ENCODE assay signal across 17 cellular contexts in the genomic region with DNA sequence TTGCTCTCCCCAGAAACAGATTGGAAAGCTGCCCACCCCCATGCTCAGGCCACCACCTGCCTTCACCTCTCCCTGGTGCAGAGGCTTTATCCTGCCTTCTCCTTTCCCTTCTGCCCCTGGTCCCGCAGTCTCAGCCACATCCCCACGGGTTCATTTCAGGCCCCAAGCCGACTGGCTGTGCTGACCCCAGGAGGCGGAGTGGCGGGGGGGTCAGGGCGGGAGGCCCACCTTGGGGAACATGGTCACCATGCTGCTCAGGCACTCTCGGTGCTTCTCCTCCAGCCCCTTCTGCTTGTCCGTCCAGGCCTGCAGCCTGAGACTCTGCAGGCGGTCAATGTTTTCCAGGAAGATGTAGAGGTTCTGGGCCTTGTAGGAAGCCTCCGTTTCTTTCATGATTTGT. TPM values are rescaled to one million over a fixed set of nuclear protein-coding genes. Genes with fewer than 3 reads are reported as not detected.
A peak's percentile ranks its signal among the peaks of the same experiment; 100 is the strongest.
DNase-seq lines count a peak whose midpoint lies in the region; ATAC-seq, FAIRE-seq and TF ChIP-seq lines count a peak whose summit lies in the region.
"Had no signal": no experiment of that assay in that cellular context is flagged by ENCODE, and none has a peak within 500 bp of the region (broad histone marks: within the 10 kb centered on the region; RNA-seq: fewer than 3 reads in every experiment).

No MANE protein-coding gene starts in this region.

- no peaks in the 10 kb centered on the region for H3K27me3 Mint-ChIP-seq in Caco-2 (ENCODE audit: insufficient read depth, unreplicated experiment)
- H3K27me3 Mint-ChIP-seq in astrocyte (ENCODE audit: low read depth, unreplicated experiment), result peaks cover 4% of the 10 kb centered on the region
- H3K27me3 Mint-ChIP-seq in memory B cell, result no peaks in the 10 kb centered on the region
- H3K27me3 Mint-ChIP-seq: CD4-positive, alpha-beta memory T cell had no signal

- H3K36me3 Mint-ChIP-seq in Caco-2 (ENCODE audit: insufficient read depth, unreplicated experiment) (peaks cover 18% of the 10 kb centered on the region), astrocyte (ENCODE audit: low read depth, unreplicated experiment) (peaks cover 23% of the 10 kb centered on the region), memory B cell (no peaks in the 10 kb centered on the region)
- H3K36me3 Mint-ChIP-seq in stimulated activated effector memory CD8-positive, alpha-beta T cell treated with anti-CD3 and anti-CD28 coated beads, Interleukin-12 subunit alpha, Interleukin-12 subunit beta, amount 100 ng/mL, for 72 hours, result no peaks in the 10 kb centered on the region
- H3K36me3 Mint-ChIP-seq: CD4-positive, alpha-beta memory T cell had no signal

- H2AFZ ChIP-seq in astrocyte (ENCODE audit: low read depth, low read length), result no peak overlapping the region

- ATAC-seq in memory B cell (ENCODE audit: low read depth) (no peak), GM18520 (IDR thresholded peaks at IDR 0.05; ENCODE audit: unreplicated experiment) (no peak)
- ATAC-seq in stimulated activated effector memory CD8-positive, alpha-beta T cell treated with anti-CD3 and anti-CD28 coated beads, Interleukin-12 subunit alpha, Interleukin-12 subunit beta, amount 100 ng/mL, for 72 hours, result no peak

- FAIRE-seq in astrocyte (lab: Jason Lieb, UNC), result no peak
- FAIRE-seq: A204.1, GM12892, GM19239, H54 had no signal

- no TSS peak for BruUV-seq in Caco-2 (replicated peaks; lab: Mats Ljungman, UMichigan)

- H3K4me1 ChIP-seq in Caco-2 (no peaks in the 10 kb centered on the region), astrocyte (ENCODE audit: insufficient read depth, low read length) (no peaks in the 10 kb centered on the region)
- H3K4me1 ChIP-seq: BE2C had no signal

- no peak for TF ChIP-seq CTCF in Caco-2 (IDR thresholded peaks at IDR 0.05; ENCODE audit: insufficient read depth in 1 of 2, low read depth in 1 of 2, low read length in 1 of 2, severe bottlenecking in 1 of 2, unreplicated experiment in 1 of 2)
- TF ChIP-seq CTCF in astrocyte (IDR thresholded peaks at IDR 0.05; ENCODE audit: insufficient read depth, low read depth, low read length), result no peak

- H3K4me1 Mint-ChIP-seq in Caco-2 (ENCODE audit: low read depth, unreplicated experiment) (no peaks in the 10 kb centered on the region), astrocyte (ENCODE audit: low read depth, unreplicated experiment) (no peaks in the 10 kb centered on the region), memory B cell (no peaks in the 10 kb centered on the region)
- H3K4me1 Mint-ChIP-seq in stimulated activated effector memory CD8-positive, alpha-beta T cell treated with anti-CD3 and anti-CD28 coated beads, Interleukin-12 subunit alpha, Interleukin-12 subunit beta, amount 100 ng/mL, for 72 hours, result peaks cover 5% of the 10 kb centered on the region

- H3K27ac ChIP-seq in astrocyte (ENCODE audit: low read depth, low read length), result no peak overlapping the region
- H3K27ac ChIP-seq: C4-2B had no signal

- H3K4me3 ChIP-seq in Caco-2 (ENCODE audit: low read depth, low read length) (no peak overlapping the region), astrocyte (ENCODE audit: insufficient read depth, low read depth, low read length) (no peak overlapping the region)

- no peaks in the 10 kb centered on the region for H4K20me1 ChIP-seq in astrocyte (ENCODE audit: insufficient read depth, low read length)

- no peak overlapping the region for H3K9ac ChIP-seq in astrocyte (ENCODE audit: low read length)

- H3K79me2 ChIP-seq in astrocyte (ENCODE audit: insufficient read depth, low read length), result no peaks in the 10 kb centered on the region

- peak overlapping the region; percentile 3 for H3K27ac Mint-ChIP-seq in Caco-2 (ENCODE audit: unreplicated experiment)
- H3K27ac Mint-ChIP-seq in astrocyte (ENCODE audit: unreplicated experiment), result no peak overlapping the region
- peak overlapping the region; percentile 49 for H3K27ac Mint-ChIP-seq in memory B cell
- peak overlapping the region; percentile 55 for H3K27ac Mint-ChIP-seq in stimulated activated effector memory CD8-positive, alpha-beta T cell treated with anti-CD3 and anti-CD28 coated beads, Interleukin-12 subunit alpha, Interleukin-12 subunit beta, amount 100 ng/mL, for 72 hours

- H3K9me3 ChIP-seq in Caco-2 (no peaks in the 10 kb centered on the region), astrocyte (ENCODE audit: insufficient read depth, low read depth, low read length) (no peaks in the 10 kb centered on the region)
- H3K9me3 ChIP-seq: BE2C had no signal

- no peak overlapping the region for H3K4me2 ChIP-seq in astrocyte (ENCODE audit: low read length)

- H3K36me3 ChIP-seq in Caco-2 (ENCODE audit: control insufficient read depth, insufficient read depth, low read length) (no peaks in the 10 kb centered on the region; the same call in 1 of the 2 replicates), astrocyte (ENCODE audit: insufficient read depth, low read length) (no peaks in the 10 kb centered on the region)
- H3K36me3 ChIP-seq: BE2C had no signal

- POLR2A ChIA-PET in Caco-2 (lab: Charles Lee), result no interaction called here

- H3K9me3 Mint-ChIP-seq in Caco-2 (ENCODE audit: unreplicated experiment) (no peaks in the 10 kb centered on the region), astrocyte (ENCODE audit: unreplicated experiment) (peaks cover 4% of the 10 kb centered on the region), memory B cell (no peaks in the 10 kb centered on the region)
- no peaks in the 10 kb centered on the region for H3K9me3 Mint-ChIP-seq in stimulated activated effector memory CD8-positive, alpha-beta T cell treated with anti-CD3 and anti-CD28 coated beads, Interleukin-12 subunit alpha, Interleukin-12 subunit beta, amount 100 ng/mL, for 72 hours

- H3K27me3 ChIP-seq in Caco-2 (replicated peaks; ENCODE audit: control insufficient read depth, insufficient read depth, low read length), result no peaks in the 10 kb centered on the region
- no peaks in the 10 kb centered on the region for H3K27me3 ChIP-seq in astrocyte (ENCODE audit: insufficient read depth, low read length)
- H3K27me3 ChIP-seq: BE2C had no signal

- CTCF ChIA-PET in Caco-2 (lab: Charles Lee), result interaction anchor here (2.6 kb wide), 1 partner anchor 18 kb away, joined by 5 read pairs; no protein-coding TSS in a partner anchor

- no peak for DNase-seq in Caco-2
- no peak for DNase-seq in astrocyte (ENCODE audit: low read depth)
- no peak for DNase-seq in memory B cell (ENCODE audit: low spot score in 2 of 2)
- peak in 1 of 2 donors; percentile 44 for DNase-seq in stimulated activated effector memory CD8-positive, alpha-beta T cell treated with anti-CD3 and anti-CD28 coated beads, Interleukin-12 subunit alpha, Interleukin-12 subunit beta, amount 100 ng/mL, for 72 hours (ENCODE audit: low spot score in 2 of 2)
- DNase-seq in activated CD4-positive, CD25-positive, alpha-beta regulatory T cell (lab: John Stamatoyannopoulos, UW), result no peak
- DNase-seq in NCI-H2196 treated with DMSO at 0.1 percent for 48 hours (lab: John Stamatoyannopoulos, UW; ENCODE audit: unreplicated experiment), result no peak
- DNase-seq: BE2C; CD4-positive, alpha-beta memory T cell; COR-L47; DND-41; GDM1 had no signal

- H3K4me3 Mint-ChIP-seq in Caco-2 (ENCODE audit: unreplicated experiment), result no peak overlapping the region
- H3K4me3 Mint-ChIP-seq in astrocyte (ENCODE audit: unreplicated experiment), result peak overlapping the region; percentile 40
- no peak overlapping the region for H3K4me3 Mint-ChIP-seq in memory B cell
- no peak overlapping the region for H3K4me3 Mint-ChIP-seq in stimulated activated effector memory CD8-positive, alpha-beta T cell treated with anti-CD3 and anti-CD28 coated beads, Interleukin-12 subunit alpha, Interleukin-12 subunit beta, amount 100 ng/mL, for 72 hours
- H3K4me3 Mint-ChIP-seq: CD4-positive, alpha-beta memory T cell had no signal

- intact Hi-C loops in Caco-2 (cut with micrococcal nuclease; ENCODE audit: unreplicated experiment), result no loop called here

RNA-seq across cellular contexts. Expression of gene FAM186B, which starts 6.9 kb away (rescaled TPM):
- total RNA-seq in Caco-2 (2022), result 1.4 and 2.2 TPM in 2 replicates
- 0.57 and 0.60 TPM in 2 replicates for total RNA-seq in astrocyte

RNA-seq across cellular contexts. Expression of gene PRPF40B, which starts 24.8 kb away (rescaled TPM):
- total RNA-seq in Caco-2 (2022) (33.3 and 33.4 TPM in 2 replicates), astrocyte (8.9 and 10.1 TPM in 2 replicates)

RNA-seq across cellular contexts. Expression of gene MCRS1, which starts 30.6 kb away (rescaled TPM):
- 115 and 122 TPM in 2 replicates for total RNA-seq in Caco-2 (2022)
- total RNA-seq in astrocyte, result 41.3 and 45.2 TPM in 2 replicates

RNA-seq across cellular contexts. Expression of gene KCNH3, which starts 59.7 kb away (rescaled TPM):
- 0.16 and 0.27 TPM in 2 replicates for total RNA-seq in Caco-2 (2022)
- total RNA-seq in astrocyte, result 0.14 TPM in 1 of 2 replicates, not detected in the other
